8 cellular contexts compared by ENCODE assay signal in the genomic region with DNA sequence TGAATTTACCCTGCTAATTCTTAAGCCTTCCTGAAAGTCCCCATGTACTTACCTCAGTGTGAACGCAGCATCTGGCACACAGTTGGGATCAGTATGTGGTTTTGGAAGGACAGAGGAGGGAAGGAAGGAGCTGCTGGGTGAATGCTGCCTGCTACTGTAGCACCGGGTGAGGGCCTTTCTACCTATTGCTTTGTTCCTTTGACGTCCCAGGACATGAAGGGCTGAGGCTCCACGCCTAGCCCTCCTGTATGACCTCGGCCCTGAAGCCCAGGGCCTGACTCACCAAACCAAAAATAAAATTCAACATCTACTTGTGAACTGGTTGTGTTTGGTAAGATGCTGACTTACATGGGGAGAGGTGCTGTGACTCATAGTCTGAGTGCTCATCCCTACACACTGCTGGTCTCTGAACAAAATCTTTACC. TPM values are rescaled to one million over a fixed set of nuclear protein-coding genes. Genes with fewer than 3 reads are reported as not detected.
DNase-seq lines count a peak whose midpoint lies in the region; FAIRE-seq and TF ChIP-seq lines count a peak whose summit lies in the region.

No MANE protein-coding gene starts in this region.

- H3F3A ChIP-seq in neural progenitor cell (ENCODE audit: low read depth), result no peaks in the 10 kb centered on the region

- H3K9me3 ChIP-seq in keratinocyte (ENCODE audit: control insufficient read depth, low read depth, low read length), result no peaks in the 10 kb centered on the region
- no peaks in the 10 kb centered on the region for H3K9me3 ChIP-seq in neural progenitor cell (ENCODE audit: low read depth)

- H2AFZ ChIP-seq in keratinocyte (ENCODE audit: control insufficient read depth, low read length) (no peak overlapping the region), neural progenitor cell (replicated peaks) (no peak overlapping the region)

- dilution Hi-C loops in keratinocyte (cut with MboI; ENCODE audit: extremely low pct_ligation_motif_present, low sequenced_read_pairs), result no loop called here

- FAIRE-seq in keratinocyte (lab: Jason Lieb, UNC), result peak; percentile 86

- CTCF ChIA-PET in BJ (lab: Yijun Ruan, JAX), result interaction anchor here (1.0 kb wide), 2 partner anchors 28 to 1333 kb away, joined by 4 read pairs; no protein-coding TSS in a partner anchor

- H3K4me3 ChIP-seq in BJ (ENCODE audit: low read depth, low read length) (no peak overlapping the region), keratinocyte (ENCODE audit: control insufficient read depth in 2 of 3, extremely low read depth in 1 of 3, insufficient read depth in 2 of 3, low read depth in 1 of 3, low read length in 3 of 3) (peak overlapping the region in 2 of 3 experiments; percentile 17 to 37), neural progenitor cell (no peak overlapping the region)

- H3K4me1 Mint-ChIP-seq in HFFc6 (ENCODE audit: low read depth), result peaks cover 70% of the 10 kb centered on the region
- H3K4me1 Mint-ChIP-seq in activated T-helper 2 cell treated with anti-CD3 and anti-CD28 coated beads, Interferon-gamma antibody, Interleukin-2, Interleukin-4, amounts not matched to agents 10 μg/mL and 5 μg/mL and 100 μg/mL, durations not matched to agents 14 hours and 24 hours and 36 hours (ENCODE audit: low read depth), result peaks cover 38% of the 10 kb centered on the region
- peaks cover 52% of the 10 kb centered on the region for H3K4me1 Mint-ChIP-seq in neural progenitor cell
- H3K4me1 Mint-ChIP-seq in activated T-helper 1 cell treated with anti-CD3 and anti-CD28 coated beads, Interleukin-12 subunit alpha, Interleukin-12 subunit beta, Interleukin-2, Interleukin-4 antibody, amounts not matched to agents 30 ng/mL and 10 ng/mL and 1 ng/mL, durations not matched to agents 14 hours and 24 hours and 36 hours (ENCODE audit: low read depth), result peaks cover 19% of the 10 kb centered on the region

- H3K36me3 Mint-ChIP-seq in HFFc6 (ENCODE audit: low read depth), result 0 out of 2 replicates have a peak, but pooled peaks cover 10% of the 10 kb centered on the region
- H3K36me3 Mint-ChIP-seq in activated T-helper 2 cell treated with anti-CD3 and anti-CD28 coated beads, Interferon-gamma antibody, Interleukin-2, Interleukin-4, amounts not matched to agents 10 μg/mL and 5 μg/mL and 100 μg/mL, durations not matched to agents 14 hours and 24 hours and 36 hours (ENCODE audit: low read depth), result peaks cover 28% of the 10 kb centered on the region
- H3K36me3 Mint-ChIP-seq in neural progenitor cell, result peaks cover 24% of the 10 kb centered on the region
- H3K36me3 Mint-ChIP-seq in activated T-helper 1 cell treated with anti-CD3 and anti-CD28 coated beads, Interleukin-12 subunit alpha, Interleukin-12 subunit beta, Interleukin-2, Interleukin-4 antibody, amounts not matched to agents 30 ng/mL and 10 ng/mL and 1 ng/mL, durations not matched to agents 14 hours and 24 hours and 36 hours (ENCODE audit: low read depth), result peaks cover 10% of the 10 kb centered on the region

- H3K4me3 Mint-ChIP-seq in HFFc6, result peak overlapping the region; percentile 74
- no peak overlapping the region for H3K4me3 Mint-ChIP-seq in activated T-helper 2 cell treated with anti-CD3 and anti-CD28 coated beads, Interferon-gamma antibody, Interleukin-2, Interleukin-4, amounts not matched to agents 10 μg/mL and 5 μg/mL and 100 μg/mL, durations not matched to agents 14 hours and 24 hours and 36 hours (ENCODE audit: low read depth)
- no peak overlapping the region for H3K4me3 Mint-ChIP-seq in neural progenitor cell
- H3K4me3 Mint-ChIP-seq in activated T-helper 1 cell treated with anti-CD3 and anti-CD28 coated beads, Interleukin-12 subunit alpha, Interleukin-12 subunit beta, Interleukin-2, Interleukin-4 antibody, amounts not matched to agents 30 ng/mL and 10 ng/mL and 1 ng/mL, durations not matched to agents 14 hours and 24 hours and 36 hours, result no peak overlapping the region

- H3K4me2 ChIP-seq in keratinocyte (ENCODE audit: control insufficient read depth, extremely low read depth, insufficient read depth, low read depth, low read length) (peak overlapping the region; percentile 71), neural progenitor cell (no peak overlapping the region)

- peak; percentile 63 for DNase-seq in BJ (ENCODE audit: low read depth)
- peak; percentile 91 for DNase-seq in HFFc6
- DNase-seq in activated T-helper 2 cell treated with anti-CD3 and anti-CD28 coated beads, Interferon-gamma antibody, Interleukin-2, Interleukin-4, amounts not matched to agents 10 μg/mL and 5 μg/mL and 100 μg/mL, durations not matched to agents 14 hours and 24 hours and 36 hours (ENCODE audit: low spot score), result no peak
- peak; percentile 52 for DNase-seq in keratinocyte (ENCODE audit: low read depth, low spot score)
- DNase-seq in neural progenitor cell (ENCODE audit: low spot score), result no peak
- no peak for DNase-seq in activated T-helper 1 cell treated with anti-CD3 and anti-CD28 coated beads, Interleukin-12 subunit alpha, Interleukin-12 subunit beta, Interleukin-2, Interleukin-4 antibody, amounts not matched to agents 30 ng/mL and 10 ng/mL and 1 ng/mL, durations not matched to agents 14 hours and 24 hours and 36 hours (ENCODE audit: low spot score)
- no peak for DNase-seq in HuH-7 (ENCODE audit: low spot score)
- no peak for DNase-seq in NCI-H1105 (lab: John Stamatoyannopoulos, UW)

- intact Hi-C loops in activated T-helper 2 cell treated with anti-CD3 and anti-CD28 coated beads, Interferon-gamma antibody, Interleukin-2, Interleukin-4, amounts not matched to agents 10 μg/mL and 5 μg/mL and 100 μg/mL, durations not matched to agents 14 hours and 24 hours and 36 hours (cut with micrococcal nuclease), result no loop called here
- intact Hi-C loops in activated T-helper 1 cell treated with anti-CD3 and anti-CD28 coated beads, Interleukin-12 subunit alpha, Interleukin-12 subunit beta, Interleukin-2, Interleukin-4 antibody, amounts not matched to agents 30 ng/mL and 10 ng/mL and 1 ng/mL, durations not matched to agents 14 hours and 24 hours and 36 hours (cut with micrococcal nuclease), result no loop called here

- H3K27ac Mint-ChIP-seq in HFFc6 (peak overlapping the region; percentile 93), neural progenitor cell (no peak overlapping the region)
- H3K27ac Mint-ChIP-seq in activated T-helper 2 cell treated with anti-CD3 and anti-CD28 coated beads, Interferon-gamma antibody, Interleukin-2, Interleukin-4, amounts not matched to agents 10 μg/mL and 5 μg/mL and 100 μg/mL, durations not matched to agents 14 hours and 24 hours and 36 hours, result peak overlapping the region; percentile 46
- H3K27ac Mint-ChIP-seq in activated T-helper 1 cell treated with anti-CD3 and anti-CD28 coated beads, Interleukin-12 subunit alpha, Interleukin-12 subunit beta, Interleukin-2, Interleukin-4 antibody, amounts not matched to agents 30 ng/mL and 10 ng/mL and 1 ng/mL, durations not matched to agents 14 hours and 24 hours and 36 hours, result no peak overlapping the region

- no peak for TF ChIP-seq CTCF in BJ (IDR thresholded peaks at IDR 0.05; ENCODE audit: insufficient read depth, low read depth, low read length)
- TF ChIP-seq CTCF in HFFc6 (IDR thresholded peaks at IDR 0.05), result no peak
- TF ChIP-seq CTCF in keratinocyte (optimal IDR thresholded peaks at IDR 0.05 in 1 of 3, IDR thresholded peaks at IDR 0.05 in 1 of 3, conservative IDR thresholded peaks at IDR 0.05 in 1 of 3; ENCODE audit: extremely low read depth in 1 of 3, insufficient read depth in 2 of 3, low read length in 3 of 3), result no peak
- TF ChIP-seq CTCF in neural progenitor cell (IDR thresholded peaks at IDR 0.05), result no peak

- H3K27me3 ChIP-seq in BJ (ENCODE audit: control insufficient read depth, insufficient read depth, low read length), result no peaks in the 10 kb centered on the region
- no peaks in the 10 kb centered on the region for H3K27me3 ChIP-seq in keratinocyte (ENCODE audit: control insufficient read depth, extremely low read depth, insufficient read depth, low read length)
- H3K27me3 ChIP-seq in neural progenitor cell, result no peaks in the 10 kb centered on the region

- H3K9me3 Mint-ChIP-seq in HFFc6 (no peaks in the 10 kb centered on the region), neural progenitor cell (no peaks in the 10 kb centered on the region)
- no peaks in the 10 kb centered on the region for H3K9me3 Mint-ChIP-seq in activated T-helper 2 cell treated with anti-CD3 and anti-CD28 coated beads, Interferon-gamma antibody, Interleukin-2, Interleukin-4, amounts not matched to agents 10 μg/mL and 5 μg/mL and 100 μg/mL, durations not matched to agents 14 hours and 24 hours and 36 hours
- no peaks in the 10 kb centered on the region for H3K9me3 Mint-ChIP-seq in activated T-helper 1 cell treated with anti-CD3 and anti-CD28 coated beads, Interleukin-12 subunit alpha, Interleukin-12 subunit beta, Interleukin-2, Interleukin-4 antibody, amounts not matched to agents 30 ng/mL and 10 ng/mL and 1 ng/mL, durations not matched to agents 14 hours and 24 hours and 36 hours

- H3K36me3 ChIP-seq in BJ (ENCODE audit: control insufficient read depth, insufficient read depth, low read length) (0 out of 2 replicates have a peak, but pooled peaks cover 1% of the 10 kb centered on the region), keratinocyte (ENCODE audit: control insufficient read depth in 2 of 2, extremely low read depth in 1 of 2, insufficient read depth in 2 of 2, low read length in 2 of 2) (peaks cover 0 to 5% of the 10 kb centered on the region in 2 experiments), neural progenitor cell (no peaks in the 10 kb centered on the region)

- H3K4me1 ChIP-seq in keratinocyte (ENCODE audit: control insufficient read depth, extremely low read depth, insufficient read depth, low read length) (peaks cover 15% of the 10 kb centered on the region), neural progenitor cell (peaks cover 4% of the 10 kb centered on the region)

- POLR2A ChIA-PET in BJ (lab: Charles Lee), result no interaction called here

- H3K79me2 ChIP-seq in keratinocyte (ENCODE audit: control insufficient read depth, insufficient read depth, low read length) (peaks cover 63% of the 10 kb centered on the region), neural progenitor cell (ENCODE audit: low read depth) (peaks cover 100% of the 10 kb centered on the region)

- H3K9ac ChIP-seq in keratinocyte (ENCODE audit: control insufficient read depth, extremely low read depth, insufficient read depth, low read length) (peak overlapping the region; percentile 66), neural progenitor cell (no peak overlapping the region)

- H4K20me1 ChIP-seq in keratinocyte (ENCODE audit: control insufficient read depth, extremely low read depth, insufficient read depth, low read length) (peaks cover 16% of the 10 kb centered on the region), neural progenitor cell (ENCODE audit: low read depth) (peaks cover 90% of the 10 kb centered on the region)

- peaks cover 6% of the 10 kb centered on the region for H3K9me1 ChIP-seq in keratinocyte (ENCODE audit: control insufficient read depth, extremely low read depth, insufficient read depth, low read length)

- H3K27ac ChIP-seq in keratinocyte (ENCODE audit: control insufficient read depth, insufficient read depth, low read length) (peak overlapping the region; percentile 79), neural progenitor cell (no peak overlapping the region)

- H3K27me3 Mint-ChIP-seq in HFFc6 (ENCODE audit: insufficient read depth) (no peaks in the 10 kb centered on the region; the same call in none of the 2 replicates), neural progenitor cell (ENCODE audit: insufficient read depth, low read depth) (no peaks in the 10 kb centered on the region)
- H3K27me3 Mint-ChIP-seq in activated T-helper 2 cell treated with anti-CD3 and anti-CD28 coated beads, Interferon-gamma antibody, Interleukin-2, Interleukin-4, amounts not matched to agents 10 μg/mL and 5 μg/mL and 100 μg/mL, durations not matched to agents 14 hours and 24 hours and 36 hours (ENCODE audit: low read depth), result no peaks in the 10 kb centered on the region
- no peaks in the 10 kb centered on the region for H3K27me3 Mint-ChIP-seq in activated T-helper 1 cell treated with anti-CD3 and anti-CD28 coated beads, Interleukin-12 subunit alpha, Interleukin-12 subunit beta, Interleukin-2, Interleukin-4 antibody, amounts not matched to agents 30 ng/mL and 10 ng/mL and 1 ng/mL, durations not matched to agents 14 hours and 24 hours and 36 hours (ENCODE audit: insufficient read depth)

RNA-seq across cellular contexts. Expression of gene ARID1B, which starts 51.1 kb away (rescaled TPM):
- 14.1 and 17.0 TPM in 2 replicates for polyA plus RNA-seq in BJ (2011; rRNA removed)
- polyA minus RNA-seq in BJ (2011; rRNA and poly(A)+ RNA removed), result 102 and 103 TPM in 2 replicates
- total RNA-seq in HFFc6 (2021; fragmentation: NEBNext Ultra II Directional; extraction: Animal tissue kit (Norgen Biotek cat#: 25700)), result 10 to 100 TPM; 32.5 to 44.3 (median 36.5) TPM
- total RNA-seq in activated T-helper 2 cell treated with anti-CD3 and anti-CD28 coated beads, Interferon-gamma antibody, Interleukin-2, Interleukin-4, amounts not matched to agents 10 μg/mL and 5 μg/mL and 100 μg/mL, durations not matched to agents 14 hours and 24 hours and 36 hours, result 65.6 and 66.3 TPM in 2 replicates
- polyA plus RNA-seq in keratinocyte, result 12.6 to 16.6 TPM (median 14.9 TPM) in 3 replicates
- 23.5 TPM for polyA plus RNA-seq in keratinocyte (2011; ENCODE audit: low read depth)
- polyA plus RNA-seq in keratinocyte (2011; cell fraction: cytosol; rRNA removed), result 13.7 and 14.6 TPM in 2 replicates
- 32.4 and 41.3 TPM in 2 replicates for polyA plus RNA-seq in keratinocyte (2011; cell fraction: nucleus; rRNA removed)
- 20.5 and 22.2 TPM in 2 replicates for polyA plus RNA-seq in keratinocyte (2012; ENCODE audit: low replicate concordance)
- polyA minus RNA-seq in keratinocyte, result 57.6 to 94.5 TPM (median 76.6 TPM) in 3 replicates
- polyA minus RNA-seq in keratinocyte (2011; cell fraction: cytosol; rRNA and poly(A)+ RNA removed), result 35.5 TPM
- polyA minus RNA-seq in keratinocyte (2011; cell fraction: nucleus; rRNA and poly(A)+ RNA removed), result 90.7 and 153 TPM in 2 replicates
- 52.8 and 62.1 TPM in 2 replicates for total RNA-seq in neural progenitor cell (ENCODE audit: low replicate concordance)
- 73.6 and 79.1 TPM in 2 replicates for total RNA-seq in activated T-helper 1 cell treated with anti-CD3 and anti-CD28 coated beads, Interleukin-12 subunit alpha, Interleukin-12 subunit beta, Interleukin-2, Interleukin-4 antibody, amounts not matched to agents 30 ng/mL and 10 ng/mL and 1 ng/mL, durations not matched to agents 14 hours and 24 hours and 36 hours

Comparison
In these comparisons a context has a peak if more than half of its experiments do, and no peak if none do; other contexts are left out.
1. DNase-seq: peak in BJ (single experiment), HFFc6 (single experiment) and keratinocyte (single experiment); none in activated T-helper 2 cell treated with anti-CD3 and anti-CD28 coated beads, Interferon-gamma antibody, Interleukin-2, Interleukin-4, amounts not matched to agents 10 μg/mL and 5 μg/mL and 100 μg/mL, durations not matched to agents 14 hours and 24 hours and 36 hours (single experiment), neural progenitor cell (single experiment), activated T-helper 1 cell treated with anti-CD3 and anti-CD28 coated beads, Interleukin-12 subunit alpha, Interleukin-12 subunit beta, Interleukin-2, Interleukin-4 antibody, amounts not matched to agents 30 ng/mL and 10 ng/mL and 1 ng/mL, durations not matched to agents 14 hours and 24 hours and 36 hours (single experiment), HuH-7 (single experiment) and NCI-H1105 (single experiment).
2. H3K4me3 ChIP-seq: peak in keratinocyte (2 of 3); none in BJ (single experiment) and neural progenitor cell (single experiment).
3. H3K27ac Mint-ChIP-seq: peak in HFFc6 (single experiment) and activated T-helper 2 cell treated with anti-CD3 and anti-CD28 coated beads, Interferon-gamma antibody, Interleukin-2, Interleukin-4, amounts not matched to agents 10 μg/mL and 5 μg/mL and 100 μg/mL, durations not matched to agents 14 hours and 24 hours and 36 hours (single experiment); none in neural progenitor cell (single experiment) and activated T-helper 1 cell treated with anti-CD3 and anti-CD28 coated beads, Interleukin-12 subunit alpha, Interleukin-12 subunit beta, Interleukin-2, Interleukin-4 antibody, amounts not matched to agents 30 ng/mL and 10 ng/mL and 1 ng/mL, durations not matched to agents 14 hours and 24 hours and 36 hours (single experiment).